In the genomic region with DNA sequence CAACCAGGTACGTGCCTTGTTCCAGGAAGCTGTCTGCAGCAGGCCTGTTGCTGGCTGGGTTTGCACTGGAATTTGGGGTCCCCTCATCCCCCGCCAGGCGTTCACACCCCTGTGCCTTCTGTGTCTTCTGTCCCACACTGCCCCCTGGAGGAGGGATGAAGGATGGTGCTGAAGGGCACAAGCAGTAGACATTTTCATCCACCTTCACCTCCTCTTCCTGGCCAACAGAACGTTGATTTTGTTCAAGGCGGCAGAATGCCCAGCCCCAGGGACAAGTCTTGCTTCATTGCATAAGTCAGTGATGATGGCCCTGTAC, we compare ENCODE assay signal across 8 cellular contexts.
A peak's percentile ranks its signal among the peaks of the same experiment; 100 is the strongest.
DNase-seq lines count a peak whose midpoint lies in the region; ATAC-seq and TF ChIP-seq lines count a peak whose summit lies in the region.

No MANE protein-coding gene starts in this region.

- peaks cover 8% of the 10 kb centered on the region for H3K9me3 Mint-ChIP-seq in glutamatergic neuron (ENCODE audit: unreplicated experiment)

- no peaks in the 10 kb centered on the region for H3K9me2 ChIP-seq in DOHH2 (replicated peaks; ENCODE audit: control insufficient read depth, low read length)

- no peak overlapping the region for H3K27ac Mint-ChIP-seq in glutamatergic neuron (ENCODE audit: unreplicated experiment)

- DNase-seq in Kasumi-1 (lab: John Stamatoyannopoulos, UW): peak; percentile 33 to 40
- peak; percentile 52 for DNase-seq in activated T-cell treated with anti-CD3 and anti-CD28 coated beads for 1 hour (ENCODE audit: low read depth)
- no peak for DNase-seq in glutamatergic neuron
- peak; percentile 40 for DNase-seq in stimulated activated CD4-positive, alpha-beta T cell treated with anti-CD3 and anti-CD28 coated beads, Interleukin-4, amount 100 ng/mL, for 24 hours
- no peak for DNase-seq in globus pallidus (ENCODE audit: low spot score)

- H3F3A ChIP-seq in DOHH2 (ENCODE audit: control insufficient read depth, insufficient read depth): no peaks in the 10 kb centered on the region

- H3K27ac ChIP-seq in DOHH2 (ENCODE audit: low read depth, low read length): no peak overlapping the region

- H3K4me2 ChIP-seq in DOHH2 (ENCODE audit: low read length): no peak overlapping the region

- no peak overlapping the region for H3K4me3 ChIP-seq in DOHH2 (ENCODE audit: low read length)

- no peaks in the 10 kb centered on the region for H3K36me3 ChIP-seq in DOHH2 (ENCODE audit: control insufficient read depth, low read length)

- H3K4me3 Mint-ChIP-seq in glutamatergic neuron (ENCODE audit: unreplicated experiment): no peak overlapping the region

- H3K9me3 ChIP-seq in DOHH2 (ENCODE audit: control insufficient read depth, insufficient read depth, low read length): no peaks in the 10 kb centered on the region

- ATAC-seq in GM19324 (IDR thresholded peaks at IDR 0.05; ENCODE audit: low FRiP score, unreplicated experiment) (no peak), GM21529 (IDR thresholded peaks at IDR 0.05; ENCODE audit: unreplicated experiment) (no peak)

- H3K4me1 ChIP-seq in DOHH2 (ENCODE audit: control insufficient read depth, low read length): no peaks in the 10 kb centered on the region

- no peaks in the 10 kb centered on the region for H3K79me2 ChIP-seq in DOHH2 (ENCODE audit: control insufficient read depth, low read length)

- no peaks in the 10 kb centered on the region for H3K27me3 ChIP-seq in DOHH2 (ENCODE audit: control insufficient read depth, low read length)

- peaks cover 10% of the 10 kb centered on the region for H3K27me3 Mint-ChIP-seq in glutamatergic neuron (ENCODE audit: unreplicated experiment)

- no peaks in the 10 kb centered on the region for H3K36me3 Mint-ChIP-seq in glutamatergic neuron (ENCODE audit: unreplicated experiment)

- TF ChIP-seq CTCF in DOHH2 (IDR thresholded peaks at IDR 0.05; ENCODE audit: low read depth, low read length, poor library complexity, severe bottlenecking) (peak; percentile 84), glutamatergic neuron (IDR thresholded peaks at IDR 0.05; ENCODE audit: partially characterized antibody, unreplicated experiment) (peak; percentile 53)

- H3K4me1 Mint-ChIP-seq in glutamatergic neuron (ENCODE audit: low read depth, unreplicated experiment): peaks cover 19% of the 10 kb centered on the region

- H4K20me1 ChIP-seq in DOHH2 (ENCODE audit: control insufficient read depth, insufficient read depth, low read depth, low read length): no peaks in the 10 kb centered on the region

Comparison
In these comparisons a context has a peak if more than half of its experiments do, and no peak if none do; other contexts are left out.
1. DNase-seq: peak in Kasumi-1 (2 of 2), activated T-cell treated with anti-CD3 and anti-CD28 coated beads for 1 hour (single experiment) and stimulated activated CD4-positive, alpha-beta T cell treated with anti-CD3 and anti-CD28 coated beads, Interleukin-4, amount 100 ng/mL, for 24 hours (single experiment); none in glutamatergic neuron (single experiment) and globus pallidus (single experiment).